ENCODE assay signal across 1 cellular context in genomic region chr20:3777381-3777725, GRCh38.
TF ChIP-seq lines count a peak whose summit lies in the region.

No MANE protein-coding gene starts in this region.

TF ChIP-seq in WTC11, 78 proteins besides CTCF, POLR2A, EP300 and RAD21 (continued from another document):
- peak; percentile 21; the same call in 1 of the 2 replicates for TF ChIP-seq FOXP4 (CRISPR knock-in tag; IDR thresholded peaks at IDR 0.05)
- TF ChIP-seq IRF2 (CRISPR knock-in tag; IDR thresholded peaks at IDR 0.05; ENCODE audit: borderline replicate concordance, low read depth): no peak
- TF ChIP-seq ZNF671 (CRISPR knock-in tag; IDR thresholded peaks at IDR 0.05): no peak
- peak; percentile 5; the same call in 1 of the 2 replicates for TF ChIP-seq USF2 (CRISPR knock-in tag; IDR thresholded peaks at IDR 0.05)
- TF ChIP-seq TEAD1 (CRISPR knock-in tag; IDR thresholded peaks at IDR 0.05): 0 out of 2 replicates have a peak, but pooled peaks have one; percentile 24
- no peak for TF ChIP-seq GTF2I (CRISPR knock-in tag; conservative IDR thresholded peaks at IDR 0.05)
